In genomic region chr17:40124279-40125141, GRCh38 we compare ENCODE assay signal across 9 cellular contexts. TPM values are rescaled to one million over a fixed set of nuclear protein-coding genes. Genes with fewer than 3 reads are reported as not detected.
DNase-seq lines count a peak whose midpoint lies in the region; ATAC-seq, FAIRE-seq and TF ChIP-seq lines count a peak whose summit lies in the region.
"Had no signal": no experiment of that assay in that cellular context is flagged by ENCODE, and none has a peak within 500 bp of the region (broad histone marks: within the 10 kb centered on the region; RNA-seq: fewer than 3 reads in every experiment).

No MANE protein-coding gene starts in this region.

- H3K27ac ChIP-seq in Peyer's patch (peak overlapping the region; percentile 89 to 99 (median 97)), endothelial cell of umbilical vein (ENCODE audit: insufficient read depth, low read depth, low read length) (no peak overlapping the region)

- peak overlapping the region; percentile 95 to 99 (median 98) for H3K4me3 ChIP-seq in Peyer's patch
- H3K4me3 ChIP-seq in endothelial cell of umbilical vein (replicated peaks in 1 of 3; ENCODE audit: insufficient read depth in 1 of 3, low read depth in 1 of 3, low read length in 3 of 3), result peak overlapping the region; percentile 28 to 100 (median 95)

- H3K36me3 Mint-ChIP-seq in T-helper 1 cell treated with Interleukin-12 subunit alpha and Interleukin-12 subunit beta and Interleukin-4 antibody, amounts not matched to agents 30 μg/mL and 1 μg/mL, for 36 hours (ENCODE audit: low read depth), result peaks cover 25% of the 10 kb centered on the region
- peaks cover 21% of the 10 kb centered on the region for H3K36me3 Mint-ChIP-seq in natural killer cell treated with Interleukin-12 subunit alpha and Interleukin-12 subunit beta and Interleukin-15 and Interleukin-18, amount 100 ng/mL, for 72 hours

- BruUV-seq in endothelial cell of umbilical vein (replicated peaks; lab: Mats Ljungman, UMichigan), result no TSS peak

- H3K79me2 ChIP-seq in endothelial cell of umbilical vein (ENCODE audit: control insufficient read depth, insufficient read depth, low read length), result peaks cover 62% of the 10 kb centered on the region

- no peaks in the 10 kb centered on the region for H3K9me3 Mint-ChIP-seq in T-helper 1 cell treated with Interleukin-12 subunit alpha and Interleukin-12 subunit beta and Interleukin-4 antibody, amounts not matched to agents 30 μg/mL and 1 μg/mL, for 36 hours
- H3K9me3 Mint-ChIP-seq in natural killer cell treated with Interleukin-12 subunit alpha and Interleukin-12 subunit beta and Interleukin-15 and Interleukin-18, amount 100 ng/mL, for 72 hours, result no peaks in the 10 kb centered on the region

- CTCF ChIA-PET in endothelial cell of umbilical vein (lab: Charles Lee), result interaction anchor here (0.7 to 4.7 kb wide), 12 partner anchors 9 to 89 kb away, joined by 3 to 109 read pairs (median 6); no protein-coding TSS in a partner anchor

- dilution Hi-C loops in endothelial cell of umbilical vein (cut with MboI; ENCODE audit: extremely low pct_ligation_motif_present, low sequenced_read_pairs), result no loop called here

- TF ChIP-seq POLR2A in Peyer's patch (IDR thresholded peaks at IDR 0.05), result no peak
- TF ChIP-seq POLR2A in endothelial cell of umbilical vein (IDR thresholded peaks at IDR 0.05; ENCODE audit: low read depth, low read length), result no peak

- DNase-seq in T-helper 1 cell (no peak), Peyer's patch (no peak), endothelial cell of umbilical vein (ENCODE audit: low read depth, low spot score) (peak; percentile 34), SKM-1 (lab: John Stamatoyannopoulos, UW; ENCODE audit: unreplicated experiment) (no peak), NCI-H2196 (lab: John Stamatoyannopoulos, UW; ENCODE audit: unreplicated experiment) (no peak)
- DNase-seq in natural killer cell treated with Interleukin-12 subunit alpha and Interleukin-12 subunit beta and Interleukin-15 and Interleukin-18, amount 100 ng/mL, for 72 hours (ENCODE audit: low spot score), result no peak

- intact Hi-C loops in endothelial cell of umbilical vein (cut with micrococcal nuclease), result no loop called here

- peaks cover 9% of the 10 kb centered on the region for H4K20me1 ChIP-seq in endothelial cell of umbilical vein (replicated peaks; ENCODE audit: control insufficient read depth, extremely low read depth, insufficient read depth, low read length)

- H3K4me2 ChIP-seq in endothelial cell of umbilical vein (ENCODE audit: insufficient read depth, low read length), result peak overlapping the region; percentile 94

- ATAC-seq in natural killer cell treated with Interleukin-12 subunit alpha and Interleukin-12 subunit beta and Interleukin-15 and Interleukin-18, amount 100 ng/mL, for 72 hours, result no peak
- no peak for ATAC-seq in HG03439 (IDR thresholded peaks at IDR 0.05; ENCODE audit: unreplicated experiment)

- peak overlapping the region; percentile 1 for H3K27ac Mint-ChIP-seq in T-helper 1 cell treated with Interleukin-12 subunit alpha and Interleukin-12 subunit beta and Interleukin-4 antibody, amounts not matched to agents 30 μg/mL and 1 μg/mL, for 36 hours
- peak overlapping the region; percentile 85 to 93 for H3K27ac Mint-ChIP-seq in natural killer cell treated with Interleukin-12 subunit alpha and Interleukin-12 subunit beta and Interleukin-15 and Interleukin-18, amount 100 ng/mL, for 72 hours

- TF ChIP-seq CTCF in Peyer's patch (IDR thresholded peaks at IDR 0.05), result no peak
- no peak for TF ChIP-seq CTCF in endothelial cell of umbilical vein (IDR thresholded peaks at IDR 0.05; ENCODE audit: extremely low read depth in 1 of 2, insufficient read depth in 1 of 2, low read depth in 1 of 2, low read length in 2 of 2)

- peak overlapping the region; percentile 59 for H3K9ac ChIP-seq in endothelial cell of umbilical vein (replicated peaks; ENCODE audit: extremely low read depth, insufficient read depth, low read length)

- FAIRE-seq in endothelial cell of umbilical vein (lab: Jason Lieb, UNC), result peak; percentile 87
- FAIRE-seq: colon had no signal

- H3K4me1 ChIP-seq in Peyer's patch (peaks cover 0 to 28% (median 3%) of the 10 kb centered on the region in 4 donors), endothelial cell of umbilical vein (ENCODE audit: control insufficient read depth, extremely low read depth, insufficient read depth, low read length) (peaks cover 22% of the 10 kb centered on the region)

- peaks cover 32% of the 10 kb centered on the region for H3K4me1 Mint-ChIP-seq in T-helper 1 cell treated with Interleukin-12 subunit alpha and Interleukin-12 subunit beta and Interleukin-4 antibody, amounts not matched to agents 30 μg/mL and 1 μg/mL, for 36 hours (ENCODE audit: low read depth)
- peaks cover 33% of the 10 kb centered on the region in 2 donors for H3K4me1 Mint-ChIP-seq in natural killer cell treated with Interleukin-12 subunit alpha and Interleukin-12 subunit beta and Interleukin-15 and Interleukin-18, amount 100 ng/mL, for 72 hours (ENCODE audit: low read depth in 2 of 2)

- H3K36me3 ChIP-seq in Peyer's patch, result peaks cover 0 to 40% (median 0%) of the 10 kb centered on the region in 3 donors
- H3K36me3 ChIP-seq in endothelial cell of umbilical vein (ENCODE audit: control insufficient read depth in 2 of 2, extremely low read depth in 1 of 2, insufficient read depth in 2 of 2, low read length in 2 of 2), result peaks cover 10 to 12% of the 10 kb centered on the region in 2 experiments

- no peaks in the 10 kb centered on the region for H3K27me3 Mint-ChIP-seq in T-helper 1 cell treated with Interleukin-12 subunit alpha and Interleukin-12 subunit beta and Interleukin-4 antibody, amounts not matched to agents 30 μg/mL and 1 μg/mL, for 36 hours (ENCODE audit: low read depth)
- H3K27me3 Mint-ChIP-seq in natural killer cell treated with Interleukin-12 subunit alpha and Interleukin-12 subunit beta and Interleukin-15 and Interleukin-18, amount 100 ng/mL, for 72 hours, result no peaks in the 10 kb centered on the region

- POLR2A ChIA-PET in endothelial cell of umbilical vein (lab: Charles Lee), result interaction anchor here (0.6 to 1.6 kb wide), 2 partner anchors 13 to 15 kb away, joined by 6 to 11 read pairs; partner anchors contain the start of gene CASC3

- peak overlapping the region; percentile 96 for H3K4me3 Mint-ChIP-seq in T-helper 1 cell treated with Interleukin-12 subunit alpha and Interleukin-12 subunit beta and Interleukin-4 antibody, amounts not matched to agents 30 μg/mL and 1 μg/mL, for 36 hours
- peak overlapping the region; percentile 100 for H3K4me3 Mint-ChIP-seq in natural killer cell treated with Interleukin-12 subunit alpha and Interleukin-12 subunit beta and Interleukin-15 and Interleukin-18, amount 100 ng/mL, for 72 hours

- no peaks in the 10 kb centered on the region for H3K27me3 ChIP-seq in Peyer's patch
- no peaks in the 10 kb centered on the region for H3K27me3 ChIP-seq in endothelial cell of umbilical vein (ENCODE audit: control insufficient read depth in 2 of 2, insufficient read depth in 2 of 2, low read length in 2 of 2)

- H2AFZ ChIP-seq in endothelial cell of umbilical vein (ENCODE audit: low read depth, low read length), result no peak overlapping the region

- H3K9me1 ChIP-seq in endothelial cell of umbilical vein (replicated peaks; ENCODE audit: control insufficient read depth, extremely low read depth, insufficient read depth, low read length), result no peaks in the 10 kb centered on the region

- H3K9me3 ChIP-seq in Peyer's patch (no peaks in the 10 kb centered on the region), endothelial cell of umbilical vein (replicated peaks; ENCODE audit: control insufficient read depth, insufficient read depth, low read length) (no peaks in the 10 kb centered on the region)

RNA-seq across cellular contexts. Expression of gene MSL1, which starts 2.7 kb away (rescaled TPM):
- 100 to 1,000 TPM in 3 of 4 donors, 10 to 100 TPM in 1; 86.3 to 207 (median 117) TPM for total RNA-seq in Peyer's patch
- 90.8 and 95.0 TPM in 2 replicates for total RNA-seq in endothelial cell of umbilical vein
- polyA plus RNA-seq in endothelial cell of umbilical vein, result 27.7 and 30.9 TPM in 2 replicates
- 44.4 and 44.8 TPM in 2 replicates for polyA plus RNA-seq in endothelial cell of umbilical vein (2011; cell fraction: cytosol; rRNA removed)
- polyA plus RNA-seq in endothelial cell of umbilical vein (2011; cell fraction: nucleus; rRNA removed), result 136 and 195 TPM in 2 replicates
- 67.5 and 74.7 TPM in 2 replicates for polyA plus RNA-seq in endothelial cell of umbilical vein (2012)
- polyA minus RNA-seq in endothelial cell of umbilical vein, result 36.7 and 37.8 TPM in 2 replicates
- 29.3 TPM for polyA minus RNA-seq in endothelial cell of umbilical vein (2011; cell fraction: cytosol; rRNA and poly(A)+ RNA removed)
- polyA minus RNA-seq in endothelial cell of umbilical vein (2011; cell fraction: nucleus; rRNA and poly(A)+ RNA removed), result 39.9 and 47.9 TPM in 2 replicates
- total RNA-seq in natural killer cell treated with Interleukin-12 subunit alpha and Interleukin-12 subunit beta and Interleukin-15 and Interleukin-18, amount 100 ng/mL, for 72 hours, result 100 to 1,000 TPM in 1 of 2 donors, 10 to 100 TPM in 1; 79.8 to 102 TPM

RNA-seq across cellular contexts. Expression of gene CASC3, which starts 15.8 kb away (rescaled TPM):
- total RNA-seq in Peyer's patch (100 to 1,000 TPM in 1 of 4 donors, 10 to 100 TPM in 3; 54.6 to 138 (median 57.5) TPM), endothelial cell of umbilical vein (91.2 and 107 TPM in 2 replicates)
- polyA plus RNA-seq in endothelial cell of umbilical vein, result 59.9 and 64.1 TPM in 2 replicates
- polyA plus RNA-seq in endothelial cell of umbilical vein (2011; cell fraction: cytosol; rRNA removed), result 42.1 and 43.5 TPM in 2 replicates
- 173 and 182 TPM in 2 replicates for polyA plus RNA-seq in endothelial cell of umbilical vein (2011; cell fraction: nucleus; rRNA removed)
- 63.5 and 73.6 TPM in 2 replicates for polyA plus RNA-seq in endothelial cell of umbilical vein (2012)
- polyA minus RNA-seq in endothelial cell of umbilical vein, result 68.1 and 70.7 TPM in 2 replicates
- 18.6 TPM for polyA minus RNA-seq in endothelial cell of umbilical vein (2011; cell fraction: cytosol; rRNA and poly(A)+ RNA removed)
- 51.7 and 69.2 TPM in 2 replicates for polyA minus RNA-seq in endothelial cell of umbilical vein (2011; cell fraction: nucleus; rRNA and poly(A)+ RNA removed)
- total RNA-seq in natural killer cell treated with Interleukin-12 subunit alpha and Interleukin-12 subunit beta and Interleukin-15 and Interleukin-18, amount 100 ng/mL, for 72 hours, result 100 to 1,000 TPM in 1 of 2 donors, 10 to 100 TPM in 1; 83.1 to 101 TPM

RNA-seq across cellular contexts. Expression of gene NR1D1, which starts 24.1 kb away (rescaled TPM):
- total RNA-seq in Peyer's patch (10 to 100 TPM; 13.2 to 38.8 (median 18.9) TPM), endothelial cell of umbilical vein (5.2 and 6.1 TPM in 2 replicates)
- polyA plus RNA-seq in endothelial cell of umbilical vein, result 2.3 and 2.5 TPM in 2 replicates
- polyA plus RNA-seq in endothelial cell of umbilical vein (2011; cell fraction: cytosol; rRNA removed), result 2.5 and 3.0 TPM in 2 replicates
- 7.6 and 11.8 TPM in 2 replicates for polyA plus RNA-seq in endothelial cell of umbilical vein (2011; cell fraction: nucleus; rRNA removed)
- 5.3 and 8.8 TPM in 2 replicates for polyA plus RNA-seq in endothelial cell of umbilical vein (2012)
- 2.2 and 3.5 TPM in 2 replicates for polyA minus RNA-seq in endothelial cell of umbilical vein
- polyA minus RNA-seq in endothelial cell of umbilical vein (2011; cell fraction: cytosol; rRNA and poly(A)+ RNA removed), result 3.9 TPM
- polyA minus RNA-seq in endothelial cell of umbilical vein (2011; cell fraction: nucleus; rRNA and poly(A)+ RNA removed), result 6.3 and 11.7 TPM in 2 replicates
- total RNA-seq in natural killer cell treated with Interleukin-12 subunit alpha and Interleukin-12 subunit beta and Interleukin-15 and Interleukin-18, amount 100 ng/mL, for 72 hours, result 1 to 10 TPM; 1.4 to 5.4 TPM

RNA-seq across cellular contexts. Expression of gene RAPGEFL1, which starts 52.8 kb away (rescaled TPM):
- total RNA-seq in Peyer's patch (100 to 1,000 TPM in 3 of 4 donors, 10 to 100 TPM in 1; 56.9 to 317 (median 207) TPM), endothelial cell of umbilical vein (11.8 and 13.4 TPM in 2 replicates)
- 8.6 and 9.2 TPM in 2 replicates for polyA plus RNA-seq in endothelial cell of umbilical vein
- polyA plus RNA-seq in endothelial cell of umbilical vein (2011; cell fraction: cytosol; rRNA removed), result 3.1 and 3.9 TPM in 2 replicates
- 53.9 and 63.0 TPM in 2 replicates for polyA plus RNA-seq in endothelial cell of umbilical vein (2011; cell fraction: nucleus; rRNA removed)
- polyA plus RNA-seq in endothelial cell of umbilical vein (2012), result 4.6 and 6.2 TPM in 2 replicates
- polyA minus RNA-seq in endothelial cell of umbilical vein, result 8.4 and 11.0 TPM in 2 replicates
- polyA minus RNA-seq in endothelial cell of umbilical vein (2011; cell fraction: cytosol; rRNA and poly(A)+ RNA removed), result 6.3 TPM
- polyA minus RNA-seq in endothelial cell of umbilical vein (2011; cell fraction: nucleus; rRNA and poly(A)+ RNA removed), result 20.9 and 23.6 TPM in 2 replicates
- 10 to 100 TPM in 1 of 2 donors, 1 to 10 TPM in 1; 5.9 to 17.2 TPM for total RNA-seq in natural killer cell treated with Interleukin-12 subunit alpha and Interleukin-12 subunit beta and Interleukin-15 and Interleukin-18, amount 100 ng/mL, for 72 hours
